1 cellular context compared by ENCODE assay signal in the genomic region with DNA sequence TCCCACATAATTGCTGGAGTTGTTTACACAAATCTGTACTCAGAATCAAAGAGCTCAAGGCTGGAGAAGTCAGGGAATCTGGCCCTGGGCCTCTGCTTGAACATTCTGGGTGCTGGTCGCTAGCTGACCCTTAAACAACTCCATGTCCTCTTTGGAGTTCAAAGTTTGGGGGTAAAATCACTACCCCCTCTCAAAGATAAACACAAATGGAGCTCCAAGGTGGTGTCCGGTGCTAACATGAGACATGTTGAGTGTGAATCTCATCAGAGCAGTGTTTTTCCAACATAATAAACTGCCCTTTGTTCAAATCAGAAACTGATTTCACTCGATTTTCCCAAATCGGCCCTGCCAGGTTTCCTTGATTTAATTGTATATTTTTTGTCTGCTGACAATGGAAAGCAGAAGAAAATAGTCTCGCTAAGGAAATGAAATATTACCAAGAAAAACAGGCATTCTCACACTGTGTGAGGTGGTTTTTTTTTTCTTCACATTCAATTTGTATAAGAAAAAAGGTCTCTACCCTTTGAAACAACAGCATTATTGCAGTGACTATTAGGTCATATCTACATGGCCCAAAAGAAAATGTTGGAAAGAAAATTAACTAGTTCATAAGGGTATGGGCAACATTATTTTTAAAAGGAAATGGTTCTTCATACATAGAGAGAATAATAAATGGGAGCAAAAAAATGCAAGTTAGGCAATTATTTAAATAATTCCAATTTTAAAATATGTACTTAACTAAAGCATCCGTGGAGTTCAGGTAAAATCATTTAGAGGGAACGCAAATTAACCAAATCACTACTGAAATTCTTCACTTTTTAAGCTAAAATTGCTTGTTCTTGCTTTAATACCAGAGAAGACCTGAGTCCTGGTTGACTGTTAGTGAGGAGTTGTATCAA.
TF ChIP-seq lines count a peak whose summit lies in the region.

No MANE protein-coding gene starts in this region.

TF ChIP-seq in A549, 52 proteins besides CTCF, POLR2A, EP300 and RAD21 (continued from another document):
- TF ChIP-seq, protein P1, sequence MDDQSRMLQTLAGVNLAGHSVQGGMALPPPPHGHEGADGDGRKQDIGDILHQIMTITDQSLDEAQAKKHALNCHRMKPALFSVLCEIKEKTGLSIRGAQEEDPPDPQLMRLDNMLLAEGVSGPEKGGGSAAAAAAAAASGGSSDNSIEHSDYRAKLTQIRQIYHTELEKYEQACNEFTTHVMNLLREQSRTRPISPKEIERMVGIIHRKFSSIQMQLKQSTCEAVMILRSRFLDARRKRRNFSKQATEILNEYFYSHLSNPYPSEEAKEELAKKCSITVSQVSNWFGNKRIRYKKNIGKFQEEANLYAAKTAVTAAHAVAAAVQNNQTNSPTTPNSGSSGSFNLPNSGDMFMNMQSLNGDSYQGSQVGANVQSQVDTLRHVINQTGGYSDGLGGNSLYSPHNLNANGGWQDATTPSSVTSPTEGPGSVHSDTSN (IDR thresholded peaks at IDR 0.05): no peak
- no peak for TF ChIP-seq REST (IDR thresholded peaks at IDR 0.05)
TF ChIP-seq in A549: peak in this region for 1.
